In the genomic region with DNA sequence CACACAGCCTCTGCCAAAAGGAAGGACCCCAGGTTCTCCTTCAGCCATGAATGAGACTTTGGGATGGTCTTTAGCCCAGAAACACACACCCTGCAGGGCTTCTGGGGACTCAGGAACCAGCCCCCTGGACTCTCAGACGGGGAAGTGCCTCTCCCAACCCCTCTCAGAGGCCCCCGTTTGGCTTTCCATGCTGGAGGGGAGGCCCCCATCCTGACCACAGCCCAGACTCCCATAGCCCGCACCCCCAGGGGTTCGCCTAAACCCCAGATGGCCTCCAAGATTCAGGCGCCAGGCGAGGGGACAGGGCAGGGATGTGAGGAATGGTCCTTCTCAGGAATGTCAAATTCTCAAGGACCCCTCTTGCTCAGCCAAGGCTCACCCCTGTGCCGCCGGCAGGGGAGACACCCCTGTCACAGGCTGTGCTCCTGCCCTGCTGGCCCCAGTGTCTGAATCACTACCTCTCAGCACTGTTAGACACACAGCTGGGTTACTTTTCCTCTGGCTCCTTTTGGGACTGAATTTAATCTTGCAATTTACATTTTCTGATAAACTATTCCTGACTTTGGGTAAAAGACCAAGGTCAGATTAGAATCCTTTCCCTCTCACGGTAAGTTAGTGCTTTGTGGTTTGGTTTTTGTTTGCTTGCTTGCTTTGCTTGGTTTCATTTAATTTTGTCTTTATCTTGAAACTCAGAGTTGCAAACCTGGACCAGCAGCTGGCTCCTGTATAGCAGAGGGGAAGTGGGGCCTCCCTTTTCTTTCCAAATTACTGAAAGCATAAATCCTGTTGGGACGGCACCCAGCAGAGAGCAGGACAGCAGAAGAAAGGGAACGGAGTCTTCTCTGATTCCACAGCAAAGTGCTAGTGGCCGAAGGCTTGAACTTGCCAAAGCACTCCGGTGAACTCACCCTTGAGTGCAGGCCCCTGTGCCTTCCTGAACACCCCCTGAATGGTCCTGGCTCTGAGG, we compare ENCODE assay signal across 13 cellular contexts.
"Had no signal": no experiment of that assay in that cellular context is flagged by ENCODE, and none has a peak within 500 bp of the region (broad histone marks: within the 10 kb centered on the region; RNA-seq: fewer than 3 reads in every experiment).

No MANE protein-coding gene starts in this region.

- H3K4me3 ChIP-seq: gastrocnemius medialis, heart right ventricle, ovary had no signal

- H3K36me3 ChIP-seq: gastrocnemius medialis, heart right ventricle, ovary had no signal

- H3K4me1 ChIP-seq: gastrocnemius medialis, heart right ventricle had no signal

- H3K4me3 Mint-ChIP-seq: nephron progenitor cell, T-cell had no signal

- ATAC-seq: gastrocnemius medialis, T-cell had no signal

- H3K27ac ChIP-seq: gastrocnemius medialis, heart right ventricle, ovary, VCaP had no signal

- H3K9me3 ChIP-seq: gastrocnemius medialis, ovary, SK-N-SH had no signal

- H3K9me3 Mint-ChIP-seq: nephron progenitor cell, T-cell had no signal

- H3K4me2 ChIP-seq: SK-N-SH had no signal

- DNase-seq: activated CD4-positive, alpha-beta T cell treated with anti-CD3 and anti-CD28 coated beads, Interleukin-2, amount 50 U/mL, for 48 hours; activated naive CD4-positive, alpha-beta T cell treated with Interleukin-2 at 50 U/mL for 16 hours; anterior cingulate cortex; erythroblast; gastrocnemius medialis; heart right ventricle; mesenchymal stem cell; nephron progenitor cell; ovary; SK-N-SH; stimulated activated CD4-positive, alpha-beta T cell treated with anti-CD3 and anti-CD28 coated beads, Interleukin-1b, Interleukin-23, amount 100 ng/mL, for 48 hours; T-cell had no signal

- H3K9me2 ChIP-seq: SK-N-SH had no signal

- H3K27ac Mint-ChIP-seq: T-cell had no signal

- H3K36me3 Mint-ChIP-seq: T-cell had no signal

- H3K9ac ChIP-seq: SK-N-SH had no signal

- H3K27me3 ChIP-seq: gastrocnemius medialis, ovary had no signal

- H3K4me1 Mint-ChIP-seq: T-cell had no signal
